2 cellular contexts compared by ENCODE assay signal in the genomic region with DNA sequence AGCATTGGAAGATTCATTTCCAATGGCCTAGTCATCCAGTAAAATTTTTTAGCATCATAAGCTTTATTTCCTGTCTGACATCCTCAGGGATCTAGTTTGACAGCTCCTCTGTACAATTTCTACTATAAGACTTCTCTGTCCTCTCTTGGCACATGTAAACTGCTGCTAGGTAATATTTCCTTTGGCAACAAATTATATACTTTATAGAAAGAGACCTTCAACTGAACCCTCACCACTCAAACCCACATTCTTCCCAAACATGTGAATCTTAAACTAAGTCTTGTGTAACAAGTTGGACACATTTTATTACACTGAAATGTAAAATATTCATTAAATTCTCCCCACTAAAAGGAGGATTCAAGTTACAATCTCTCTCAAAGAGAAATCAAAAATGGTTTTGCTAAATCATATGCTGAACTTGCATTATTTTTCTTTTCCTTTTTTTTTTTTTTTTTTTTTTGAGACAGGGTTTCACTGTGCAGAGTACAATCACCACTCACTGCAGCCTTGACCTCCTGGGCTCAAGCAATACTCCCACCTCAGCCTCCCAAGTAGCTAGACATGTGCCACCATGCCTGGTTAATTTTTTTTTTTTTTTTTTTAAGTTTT.
A peak's percentile ranks its signal among the peaks of the same experiment; 100 is the strongest.
TF ChIP-seq lines count a peak whose summit lies in the region.

No MANE protein-coding gene starts in this region.

TF ChIP-seq in K562, 482 proteins besides CTCF, POLR2A, EP300 and RAD21:
- TF ChIP-seq ZNF316 (IDR thresholded peaks at IDR 0.05) (peak; percentile 81), MTA3 (IDR thresholded peaks at IDR 0.05; ENCODE audit: borderline replicate concordance) (no peak), GTF2F1 (IDR thresholded peaks at IDR 0.05; ENCODE audit: low read depth, low read length) (no peak), ZNF175 (CRISPR knock-in tag; IDR thresholded peaks at IDR 0.05; ENCODE audit: low read depth) (no peak), NFRKB (IDR thresholded peaks at IDR 0.05; ENCODE audit: low read depth) (no peak), JUND (IDR thresholded peaks at IDR 0.05; ENCODE audit: borderline replicate concordance, low read depth, low read length) (no peak), JUND (tag; IDR thresholded peaks at IDR 0.05; ENCODE audit: borderline replicate concordance, low read depth, low read length) (no peak), SMAD1 (IDR thresholded peaks at IDR 0.05; ENCODE audit: low read depth, low read length, partially characterized antibody) (no peak), C11orf30 (IDR thresholded peaks at IDR 0.05; ENCODE audit: low read depth) (peak; percentile 56; the same call in 1 of the 2 replicates), ZNF407 (IDR thresholded peaks at IDR 0.05; ENCODE audit: low read depth) (no peak)

TF ChIP-seq in GM12891, 5 proteins besides CTCF, POLR2A, EP300 and RAD21:
- TF ChIP-seq PAX5 (IDR thresholded peaks at IDR 0.05; ENCODE audit: insufficient read depth, low read length, severe bottlenecking), result no peak
- no peak for TF ChIP-seq POU2F2 (IDR thresholded peaks at IDR 0.05; ENCODE audit: low read depth, low read length)
- no peak for TF ChIP-seq SPI1 (IDR thresholded peaks at IDR 0.05; ENCODE audit: low read depth, low read length)
- no peak for TF ChIP-seq POLR2AphosphoS5 (IDR thresholded peaks at IDR 0.05; ENCODE audit: low read depth, low read length)
- TF ChIP-seq TAF1 (IDR thresholded peaks at IDR 0.05; ENCODE audit: low read depth, low read length), result no peak
